ENCODE assay signal across 1 cellular context in genomic region chr7:110204527-110204926, GRCh38.
TF ChIP-seq lines count a peak whose summit lies in the region.

No MANE protein-coding gene starts in this region.

TF ChIP-seq in GM23338, 12 proteins besides CTCF, POLR2A, EP300 and RAD21 (continued from another document):
- no peak for TF ChIP-seq REST (IDR thresholded peaks at IDR 0.05; ENCODE audit: unreplicated experiment)
- no peak for TF ChIP-seq CREB1 (CRISPR knock-in tag; IDR thresholded peaks at IDR 0.05; ENCODE audit: low read depth)
